In genomic region chr10:75230600-75231038, GRCh38 we compare ENCODE assay signal across 8 cellular contexts. TPM values are rescaled to one million over a fixed set of nuclear protein-coding genes. Genes with fewer than 3 reads are reported as not detected.
A peak's percentile ranks its signal among the peaks of the same experiment; 100 is the strongest.
DNase-seq lines count a peak whose midpoint lies in the region; ATAC-seq and TF ChIP-seq lines count a peak whose summit lies in the region.

No MANE protein-coding gene starts in this region.

- ATAC-seq in CD8-positive, alpha-beta T cell = peak; percentile 56
- ATAC-seq in GM19463 (IDR thresholded peaks at IDR 0.05; ENCODE audit: unreplicated experiment) = peak; percentile 30
- peak; percentile 60 to 80 (median 61) for ATAC-seq in natural killer cell

- H3K4me1 Mint-ChIP-seq in CD8-positive, alpha-beta T cell (ENCODE audit: low read depth) = peaks cover 45% of the 10 kb centered on the region
- peaks cover 20 to 24% of the 10 kb centered on the region in 2 donors for H3K4me1 Mint-ChIP-seq in natural killer cell

- H3K4me1 ChIP-seq in CD8-positive, alpha-beta T cell (ENCODE audit: insufficient read depth, low read length) = peaks cover 26% of the 10 kb centered on the region

- TF ChIP-seq CTCF in CD8-positive, alpha-beta T cell (IDR thresholded peaks at IDR 0.05) = peak; percentile 88
- peak; percentile 86 for TF ChIP-seq CTCF in natural killer cell (IDR thresholded peaks at IDR 0.05)

- no peak overlapping the region for H3K4me3 Mint-ChIP-seq in CD8-positive, alpha-beta T cell
- peak overlapping the region; percentile 25 for H3K4me3 Mint-ChIP-seq in natural killer cell

- H3K36me3 Mint-ChIP-seq in CD8-positive, alpha-beta T cell = peaks cover 60% of the 10 kb centered on the region
- peaks cover 6% of the 10 kb centered on the region for H3K36me3 Mint-ChIP-seq in natural killer cell

- intact Hi-C loops in CD8-positive, alpha-beta T cell (cut with DNase I, micrococcal nuclease) = loop anchor here (1.0 to 10.0 kb wide), 11 partner anchors 20 to 1978 kb away; partner anchors contain the start of genes MRPS16 (in 2 of the 2), VDAC2 (in 2 of the 2), ADK (in 1 of the 2) and AP3M1 (in 1 of the 2)
- intact Hi-C loops in natural killer cell (cut with micrococcal nuclease) = loop anchor here (1.0 kb wide), 2 partner anchors 19 to 42 kb away; no protein-coding TSS in a partner anchor

- H3K36me3 ChIP-seq in CD8-positive, alpha-beta T cell (ENCODE audit: insufficient read depth, low read length) = peaks cover 38% of the 10 kb centered on the region

- H3K4me3 ChIP-seq in CD8-positive, alpha-beta T cell (ENCODE audit: low read depth, low read length) = no peak overlapping the region

- CTCF ChIA-PET in CD8-positive, alpha-beta T cell (lab: Charles Lee) = interaction anchor here (0.6 to 8.8 kb wide), 11 partner anchors 8 to 1080 kb away, joined by 3 to 229 read pairs (median 4); partner anchors contain the start of genes AP3M1 and VDAC2

- H3K9me3 ChIP-seq in CD8-positive, alpha-beta T cell (ENCODE audit: low read length) = no peaks in the 10 kb centered on the region

- peak overlapping the region; percentile 92 for H3K27ac Mint-ChIP-seq in CD8-positive, alpha-beta T cell
- peak overlapping the region; percentile 86 to 94 for H3K27ac Mint-ChIP-seq in natural killer cell

- H3K27ac ChIP-seq in CD8-positive, alpha-beta T cell (ENCODE audit: low read depth, low read length) = peak overlapping the region; percentile 58

- no peak for TF ChIP-seq POLR2A in erythroblast (IDR thresholded peaks at IDR 0.05; ENCODE audit: low read length)

- POLR2A ChIA-PET in CD8-positive, alpha-beta T cell (lab: Charles Lee) = interaction anchor here (0.5 to 5.4 kb wide), 3 partner anchors 20 to 199 kb away, joined by 3 to 55 read pairs (median 4); partner anchors contain the start of gene VDAC2

- H3K9me3 Mint-ChIP-seq in CD8-positive, alpha-beta T cell = no peaks in the 10 kb centered on the region
- H3K9me3 Mint-ChIP-seq in natural killer cell = no peaks in the 10 kb centered on the region

- H3K27me3 ChIP-seq in CD8-positive, alpha-beta T cell (ENCODE audit: insufficient read depth, low read length) = no peaks in the 10 kb centered on the region

- peak; percentile 88 to 98 (median 92) for DNase-seq in CD8-positive, alpha-beta T cell
- DNase-seq in HUDEP-2 (lab: John Stamatoyannopoulos, UW; ENCODE audit: unreplicated experiment in 76 of 76) (peak in 73 of 76 experiments; percentile 24 to 91 (median 74)), OCI-M1 (lab: John Stamatoyannopoulos, UW) (peak; percentile 93), activated T-cell treated with anti-CD3 and anti-CD28 coated beads for 24 hours (ENCODE audit: low read depth) (peak; percentile 88), erythroblast (lab: John Stamatoyannopoulos, UW) (peak; percentile 87 to 93), natural killer cell (peak; percentile 90)
- peak; percentile 81 to 93 (median 91) for DNase-seq in stimulated activated naive CD4-positive, alpha-beta T cell (lab: John Stamatoyannopoulos, UW)

- no peaks in the 10 kb centered on the region for H3K27me3 Mint-ChIP-seq in CD8-positive, alpha-beta T cell (ENCODE audit: low read depth)
- H3K27me3 Mint-ChIP-seq in natural killer cell (ENCODE audit: low read depth in 2 of 2) = no peaks in the 10 kb centered on the region

RNA-seq across cellular contexts. Expression of gene COMTD1, which starts 5.1 kb away (rescaled TPM):
- total RNA-seq in CD8-positive, alpha-beta T cell = 1 to 10 TPM; 7.6 to 7.9 TPM
- 10 to 100 TPM; 19.9 to 25.1 (median 20.1) TPM for total RNA-seq in natural killer cell

RNA-seq across cellular contexts. Expression of gene VDAC2, which starts 20.0 kb away (rescaled TPM):
- total RNA-seq in CD8-positive, alpha-beta T cell = 100 to 1,000 TPM; 184 to 187 TPM
- total RNA-seq in natural killer cell = 100 to 1,000 TPM; 110 to 124 (median 117) TPM
